Comparison of ENCODE assay signal across 8 cellular contexts in the genomic region with DNA sequence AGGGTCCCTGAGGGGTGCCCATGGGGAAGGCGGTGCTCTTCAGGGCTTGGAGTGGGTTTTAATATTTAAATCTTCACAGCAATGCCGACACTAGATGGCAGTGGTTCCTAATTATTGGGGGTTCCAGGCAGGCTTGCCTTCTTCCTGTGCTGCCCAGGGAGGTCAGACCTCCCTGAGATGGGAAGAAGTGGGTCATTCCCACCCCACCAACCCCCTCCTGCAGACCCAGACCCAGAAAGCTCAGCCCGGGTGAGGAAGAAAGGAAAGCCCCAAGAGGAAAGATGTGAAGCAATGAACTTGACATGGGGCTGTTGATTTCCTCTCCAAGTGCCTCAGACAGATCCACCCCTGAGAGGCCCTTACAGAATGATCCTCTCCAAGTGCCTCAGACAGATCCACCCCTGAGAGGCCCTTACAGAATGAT.
A peak's percentile ranks its signal among the peaks of the same experiment; 100 is the strongest.
DNase-seq lines count a peak whose midpoint lies in the region; ATAC-seq, FAIRE-seq and TF ChIP-seq lines count a peak whose summit lies in the region.

No MANE protein-coding gene starts in this region.

- no peaks in the 10 kb centered on the region for H3K36me3 ChIP-seq in GM12878 (ENCODE audit: control insufficient read depth in 2 of 2, insufficient read depth in 2 of 2, low read length in 1 of 2)

- no peak for TF ChIP-seq EP300 in A549 (IDR thresholded peaks at IDR 0.05)
- TF ChIP-seq EP300 in GM12878 (IDR thresholded peaks at IDR 0.05; ENCODE audit: borderline replicate concordance in 1 of 2, control insufficient read depth in 1 of 2, low read depth in 2 of 2, low read length in 2 of 2): no peak

- no peaks in the 10 kb centered on the region for H3K79me2 ChIP-seq in GM12878 (ENCODE audit: control insufficient read depth, insufficient read depth, low read length)

- H3K4me3 ChIP-seq in A549 (no peak overlapping the region), GM12878 (no peak overlapping the region)

- in situ Hi-C loops in GM12878 (cut with MboI): loop anchor here (25.0 kb wide), 1 partner anchor 307 kb away; no protein-coding TSS in a partner anchor

- WGBS in A549 (ENCODE audit: missing lambda C conversion rate): 4% methylated on average over 2 of the region's 3 CpGs
- 2% methylated on average over 3 of the region's 3 CpGs for WGBS in GM12878 (ENCODE audit: insufficient coverage, insufficient replicate concordance, low lambda C conversion rate, missing lambda C conversion rate)

- no peak for TF ChIP-seq POLR2A in A549 (IDR thresholded peaks at IDR 0.05; ENCODE audit: low read length)
- no peak for TF ChIP-seq POLR2A in GM12878 (IDR thresholded peaks at IDR 0.05; ENCODE audit: low read depth, low read length)

- RAD21 ChIA-PET in GM12878 (lab: Charles Lee; ENCODE audit: unreplicated experiment): interaction anchor here (0.8 to 5.9 kb wide), 9 partner anchors 9 to 318 kb away, joined by 3 to 68 read pairs (median 9); partner anchors contain the start of gene LANCL2

- peak; percentile 90 to 97 for ATAC-seq in A549
- peak; percentile 89 for ATAC-seq in GM18498 (IDR thresholded peaks at IDR 0.05; ENCODE audit: unreplicated experiment)
- peak; percentile 70 for ATAC-seq in HG02840 (IDR thresholded peaks at IDR 0.05; ENCODE audit: low FRiP score, unreplicated experiment)
- ATAC-seq in GM12878: peak; percentile 96

- peak; percentile 88 to 92 for TF ChIP-seq RAD21 in A549 (conservative IDR thresholded peaks at IDR 0.05 in 1 of 2, IDR thresholded peaks at IDR 0.05 in 1 of 2)
- TF ChIP-seq RAD21 in GM12878 (IDR thresholded peaks at IDR 0.05; ENCODE audit: insufficient read depth, low read depth, low read length): peak; percentile 97

- peak overlapping the region; percentile 13 for H2AFZ ChIP-seq in GM12878 (ENCODE audit: control insufficient read depth, low read depth, low read length)

- no peaks in the 10 kb centered on the region for H3K9me3 ChIP-seq in A549
- H3K9me3 ChIP-seq in GM12878 (replicated peaks; ENCODE audit: control insufficient read depth, insufficient read depth, low read length): no peaks in the 10 kb centered on the region

- H4K20me1 ChIP-seq in GM12878 (ENCODE audit: control insufficient read depth, insufficient read depth): no peaks in the 10 kb centered on the region

- CTCF ChIA-PET in A549 (lab: Yijun Ruan, JAX) (interaction anchor here (0.6 to 9.9 kb wide), 35 partner anchors 9 to 744 kb away, joined by 3 to 136 read pairs (median 4); no protein-coding TSS in a partner anchor), GM12878 (lab: Yijun Ruan, JAX) (interaction anchor here (0.6 to 19.5 kb wide), 27 partner anchors 8 to 505 kb away, joined by 3 to 322 read pairs (median 5); partner anchors contain the start of gene LANCL2)

- TF ChIP-seq CTCF in A549 (IDR thresholded peaks at IDR 0.05): peak; percentile 78
- TF ChIP-seq CTCF in GM12878 (IDR thresholded peaks at IDR 0.05 in 2 of 3, conservative IDR thresholded peaks at IDR 0.05 in 1 of 3; ENCODE audit: control insufficient read depth in 2 of 3, extremely low read depth in 1 of 3, insufficient read depth in 1 of 3, low read depth in 3 of 3, low read length in 3 of 3): peak; percentile 51 to 95 (median 68); a peak in 4 of 6 replicates

- no peaks in the 10 kb centered on the region for H3K4me1 ChIP-seq in A549
- H3K4me1 ChIP-seq in GM12878 (ENCODE audit: control insufficient read depth, insufficient read depth, low read length): no peaks in the 10 kb centered on the region

- no peak overlapping the region for H3K9ac ChIP-seq in GM12878 (ENCODE audit: control insufficient read depth, insufficient read depth, low read length)

- SMC1A ChIA-PET in GM12878 (lab: Charles Lee; ENCODE audit: uncharacterized antibody, unreplicated experiment): interaction anchor here (0.8 to 8.5 kb wide), 16 partner anchors 12 to 319 kb away, joined by 3 to 140 read pairs (median 3); no protein-coding TSS in a partner anchor

- intact Hi-C loops in GM12878 (cut with micrococcal nuclease; ENCODE audit: unreplicated experiment): loop anchor here (1.0 to 5.0 kb wide), 4 partner anchors 29 to 312 kb away; no protein-coding TSS in a partner anchor

- H3K27ac ChIP-seq in A549 (no peak overlapping the region), GM12878 (ENCODE audit: control insufficient read depth, insufficient read depth) (no peak overlapping the region)

- POLR2A ChIA-PET in A549 (lab: Yijun Ruan, JAX) (interaction anchor here (0.6 kb wide), 1 partner anchor 313 kb away, joined by 4 read pairs; no protein-coding TSS in a partner anchor), GM12878 (lab: Charles Lee) (interaction anchor here (0.8 kb wide), 1 partner anchor 137 kb away, joined by 4 read pairs; no protein-coding TSS in a partner anchor)

- no peak for FAIRE-seq in A549 (lab: Jason Lieb, UNC)
- peak; percentile 86 for FAIRE-seq in GM12878 (lab: Jason Lieb, UNC)

- DNase-seq in A549 (ENCODE audit: low read depth in 1 of 2, low spot score in 1 of 2) (peak; percentile 67 to 73), NCI-H1694 treated with DMSO at 0.1 percent for 48 hours (lab: John Stamatoyannopoulos, UW) (peak; percentile 61), T1000 (lab: John Stamatoyannopoulos, UW) (peak; percentile 18), GM12878 (ENCODE audit: low read depth, low spot score) (no peak), iPS-NIHi11 (ENCODE audit: low spot score) (peak; percentile 77)
- peak in 2 of 3 donors; percentile 51 to 74 for DNase-seq in stimulated activated CD4-positive, alpha-beta T cell treated with anti-CD3 and anti-CD28 coated beads, Interleukin-12 subunit alpha, Interleukin-12 subunit beta, amount 100 ng/mL, for 48 hours (ENCODE audit: low read depth in 2 of 3, low spot score in 1 of 3)

- no TSS peak for BruUV-seq in GM12878 (replicated peaks; lab: Mats Ljungman, UMichigan)

- 0 out of 4 replicates have a peak, but pooled peaks cover 0 to 2% of the 10 kb centered on the region in 2 experiments for H3K27me3 ChIP-seq in GM12878 (replicated peaks in 1 of 2; ENCODE audit: control insufficient read depth in 2 of 2, insufficient read depth in 2 of 2, low read length in 1 of 2)

- H3K4me2 ChIP-seq in A549 (no peak overlapping the region), GM12878 (ENCODE audit: control insufficient read depth, insufficient read depth) (no peak overlapping the region)

TF ChIP-seq in A549, 52 proteins besides CTCF, POLR2A, EP300 and RAD21:
- no peak for TF ChIP-seq RNF2 (IDR thresholded peaks at IDR 0.05; ENCODE audit: borderline replicate concordance, low read depth)
- TF ChIP-seq SMC3 (IDR thresholded peaks at IDR 0.05): peak; percentile 69
TF ChIP-seq in A549: peak in this region for 1.

TF ChIP-seq in GM12878, 131 proteins besides CTCF, POLR2A, EP300 and RAD21 (continues in another document):
- no peak for TF ChIP-seq ETV6 (conservative IDR thresholded peaks at IDR 0.05 in 1 of 2, IDR thresholded peaks at IDR 0.05 in 1 of 2; ENCODE audit: borderline replicate concordance in 1 of 2, low read depth in 1 of 2)
- peak; percentile 63; the same call in 1 of the 2 replicates for TF ChIP-seq RB1 (IDR thresholded peaks at IDR 0.05; ENCODE audit: borderline replicate concordance)
- no peak for TF ChIP-seq YBX1 (IDR thresholded peaks at IDR 0.05)
- TF ChIP-seq SMC3 (IDR thresholded peaks at IDR 0.05; ENCODE audit: borderline replicate concordance, low read length): peak; percentile 94
- TF ChIP-seq POU2F2 (IDR thresholded peaks at IDR 0.05; ENCODE audit: borderline replicate concordance, low read depth, low read length): 0 out of 3 replicates have a peak, but pooled peaks have one; percentile 29
- TF ChIP-seq NRF1 (conservative IDR thresholded peaks at IDR 0.05; ENCODE audit: low read depth, low read length): no peak
- peak; percentile 42 for TF ChIP-seq SKIL (IDR thresholded peaks at IDR 0.05; ENCODE audit: low read depth, poor library complexity, severe bottlenecking)
- no peak for TF ChIP-seq SPI1 (IDR thresholded peaks at IDR 0.05; ENCODE audit: borderline replicate concordance, insufficient read depth, low read depth, low read length)
- TF ChIP-seq, protein P1, sequence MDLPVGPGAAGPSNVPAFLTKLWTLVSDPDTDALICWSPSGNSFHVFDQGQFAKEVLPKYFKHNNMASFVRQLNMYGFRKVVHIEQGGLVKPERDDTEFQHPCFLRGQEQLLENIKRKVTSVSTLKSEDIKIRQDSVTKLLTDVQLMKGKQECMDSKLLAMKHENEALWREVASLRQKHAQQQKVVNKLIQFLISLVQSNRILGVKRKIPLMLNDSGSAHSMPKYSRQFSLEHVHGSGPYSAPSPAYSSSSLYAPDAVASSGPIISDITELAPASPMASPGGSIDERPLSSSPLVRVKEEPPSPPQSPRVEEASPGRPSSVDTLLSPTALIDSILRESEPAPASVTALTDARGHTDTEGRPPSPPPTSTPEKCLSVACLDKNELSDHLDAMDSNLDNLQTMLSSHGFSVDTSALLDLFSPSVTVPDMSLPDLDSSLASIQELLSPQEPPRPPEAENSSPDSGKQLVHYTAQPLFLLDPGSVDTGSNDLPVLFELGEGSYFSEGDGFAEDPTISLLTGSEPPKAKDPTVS (IDR thresholded peaks at IDR 0.05; ENCODE audit: low read depth, low read length): no peak
- TF ChIP-seq, protein P2, sequence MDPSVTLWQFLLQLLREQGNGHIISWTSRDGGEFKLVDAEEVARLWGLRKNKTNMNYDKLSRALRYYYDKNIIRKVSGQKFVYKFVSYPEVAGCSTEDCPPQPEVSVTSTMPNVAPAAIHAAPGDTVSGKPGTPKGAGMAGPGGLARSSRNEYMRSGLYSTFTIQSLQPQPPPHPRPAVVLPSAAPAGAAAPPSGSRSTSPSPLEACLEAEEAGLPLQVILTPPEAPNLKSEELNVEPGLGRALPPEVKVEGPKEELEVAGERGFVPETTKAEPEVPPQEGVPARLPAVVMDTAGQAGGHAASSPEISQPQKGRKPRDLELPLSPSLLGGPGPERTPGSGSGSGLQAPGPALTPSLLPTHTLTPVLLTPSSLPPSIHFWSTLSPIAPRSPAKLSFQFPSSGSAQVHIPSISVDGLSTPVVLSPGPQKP (IDR thresholded peaks at IDR 0.05; ENCODE audit: low read depth, low read length): no peak
- peak; percentile 34; the same call in 1 of the 2 replicates for TF ChIP-seq YY1 (IDR thresholded peaks at IDR 0.05; ENCODE audit: low read depth, low read length)

Comparison
In these comparisons a context has a peak if more than half of its experiments do, and no peak if none do; other contexts are left out.
1. Of the 24 proteins assayed by ChIP-seq in both GM12878 and A549: peak only in GM12878: none; only in A549: none; in both: CTCF, RAD21 and SMC3; in neither: 21.